In genomic region chr10:119725550-119726290, GRCh38 we compare ENCODE assay signal across 8 cellular contexts. TPM values are rescaled to one million over a fixed set of nuclear protein-coding genes. Genes with fewer than 3 reads are reported as not detected.
DNase-seq lines count a peak whose midpoint lies in the region; ATAC-seq and TF ChIP-seq lines count a peak whose summit lies in the region.

INPP5F (plus strand) TSS chr10:119726050; CDS start chr10:119726263, 213 bp downstream.

- in situ Hi-C loops in KBM-7 (cut with MboI; ENCODE audit: low pct_unique_long_range_greater_than_20kb, low sequenced_read_pairs), result no loop called here

- ATAC-seq in GM21717 (IDR thresholded peaks at IDR 0.05; ENCODE audit: unreplicated experiment) (peak; percentile 93), esophagus mucosa (peak; percentile 100)
- ATAC-seq in activated T-cell treated with anti-CD3 and anti-CD28 coated beads, Interleukin-2, amount 50 U/mL, for 4 hours, result peak; percentile 91 to 94

- POLR2A ChIA-PET in PC-9 (lab: Charles Lee; ENCODE audit: unreplicated experiment), result interaction anchor here (0.6 to 1.4 kb wide), 5 partner anchors 12 to 414 kb away, joined by 3 to 8 read pairs (median 4); partner anchors contain the start of gene RGS10

- intact Hi-C loops in PC-9 (cut with micrococcal nuclease; ENCODE audit: unreplicated experiment), result loop anchor here (1.0 to 2.0 kb wide), 3 partner anchors 38 to 129 kb away; partner anchors contain the start of gene TIAL1

- DNase-seq in DMS153 treated with DMSO at 0.1 percent for 48 hours (lab: John Stamatoyannopoulos, UW; ENCODE audit: unreplicated experiment) (peak; percentile 94), KBM-7 (peak; percentile 96), PC-9 (peak; percentile 79 to 97)
- peak; percentile 100 for DNase-seq in activated T-cell treated with anti-CD3 and anti-CD28 coated beads, Interleukin-2, amount 50 U/mL, for 4 hours
- DNase-seq in stimulated activated CD8-positive, alpha-beta memory T cell treated with anti-CD3 and anti-CD28 coated beads, Interleukin-7, amount 100 ng/mL, for 4 hours (ENCODE audit: low read depth in 2 of 2), result peak; percentile 97 to 99

- H3K4me2 ChIP-seq in PC-9, result peak within 1 kb of the TSS; percentile 90

- TF ChIP-seq CTCF in PC-9 (conservative IDR thresholded peaks at IDR 0.05), result no peak

- H3K9me2 ChIP-seq in PC-9 (ENCODE audit: insufficient read depth), result no peaks in the 10 kb centered on the region

- no peaks in the 10 kb centered on the region for H3K27me3 ChIP-seq in PC-9 (ENCODE audit: insufficient read depth, low read depth)
- H3K27me3 ChIP-seq in muscle layer of duodenum (ENCODE audit: low read depth, low read length), result no peaks in the 10 kb centered on the region

- H3K4me1 ChIP-seq in PC-9 (replicated peaks; ENCODE audit: insufficient read depth), result peaks cover 20% of the 10 kb centered on the region
- peaks cover 12 to 19% of the 10 kb centered on the region in 2 donors for H3K4me1 ChIP-seq in muscle layer of duodenum (ENCODE audit: control insufficient read depth in 1 of 2, insufficient read depth in 2 of 2, low read length in 2 of 2)

- H3K27me3 Mint-ChIP-seq in activated T-cell treated with anti-CD3 and anti-CD28 coated beads, Interleukin-2, amount 50 U/mL, for 4 hours (ENCODE audit: low read depth), result no peaks in the 10 kb centered on the region

- CTCF ChIA-PET in PC-9 (lab: Charles Lee), result interaction anchor here (0.6 to 1.7 kb wide), 4 partner anchors 12 to 634 kb away, joined by 4 to 15 read pairs (median 6); no protein-coding TSS in a partner anchor

- no peaks in the 10 kb centered on the region for H4K20me1 ChIP-seq in PC-9 (ENCODE audit: insufficient read depth)

- peak within 1 kb of the TSS; percentile 70 for H3K4me3 ChIP-seq in PC-9
- H3K4me3 ChIP-seq in muscle layer of duodenum (ENCODE audit: low read depth in 1 of 2, low read length in 2 of 2), result peak within 1 kb of the TSS; percentile 80 to 89

- H3K9me3 ChIP-seq in PC-9 (ENCODE audit: insufficient read depth, low read depth) (no peaks in the 10 kb centered on the region), muscle layer of duodenum (ENCODE audit: control insufficient read depth in 1 of 2, low read length in 2 of 2) (no peaks in the 10 kb centered on the region)

- peak within 1 kb of the TSS; percentile 91 for H2AFZ ChIP-seq in PC-9

- no TSS peak for BruUV-seq in PC-9 (replicated peaks; lab: Mats Ljungman, UMichigan)

- H3K36me3 Mint-ChIP-seq in activated T-cell treated with anti-CD3 and anti-CD28 coated beads, Interleukin-2, amount 50 U/mL, for 4 hours (ENCODE audit: insufficient read depth), result peaks cover 2% of the 10 kb centered on the region

- peaks cover 12% of the 10 kb centered on the region; the same call in 1 of the 2 replicates for H3K79me2 ChIP-seq in PC-9 (ENCODE audit: low read depth)

- peak within 1 kb of the TSS; percentile 94 for H3K4me3 Mint-ChIP-seq in activated T-cell treated with anti-CD3 and anti-CD28 coated beads, Interleukin-2, amount 50 U/mL, for 4 hours

- peaks cover 39% of the 10 kb centered on the region for H3K4me1 Mint-ChIP-seq in activated T-cell treated with anti-CD3 and anti-CD28 coated beads, Interleukin-2, amount 50 U/mL, for 4 hours (ENCODE audit: low read depth)

- no peaks in the 10 kb centered on the region for H3F3A ChIP-seq in PC-9 (ENCODE audit: insufficient read depth, low read depth)

- no peaks in the 10 kb centered on the region for H3K9me3 Mint-ChIP-seq in activated T-cell treated with anti-CD3 and anti-CD28 coated beads, Interleukin-2, amount 50 U/mL, for 4 hours

- H3K27ac ChIP-seq in PC-9 (peak within 1 kb of the TSS; percentile 62), muscle layer of duodenum (ENCODE audit: low read length) (peak within 1 kb of the TSS; percentile 86)

- H3K36me3 ChIP-seq in PC-9 (ENCODE audit: low read depth), result no peaks in the 10 kb centered on the region
- H3K36me3 ChIP-seq in muscle layer of duodenum (ENCODE audit: control insufficient read depth in 1 of 2, insufficient read depth in 2 of 2, low read length in 2 of 2), result no peaks in the 10 kb centered on the region

RNA-seq across cellular contexts. Expression of gene INPP5F, which starts in this region (rescaled TPM):
- total RNA-seq in PC-9 (2021), result 11.4 and 12.4 TPM in 2 replicates
- 10 to 100 TPM; 18.1 to 23.6 (median 21.1) TPM for total RNA-seq in activated T-cell treated with anti-CD3 and anti-CD28 coated beads, Interleukin-2, amount 50 U/mL, for 4 hours
- total RNA-seq in esophagus mucosa, result 7.6 TPM

Comparison
In these comparisons a context has a peak if more than half of its experiments do, and no peak if none do; other contexts are left out.
1. Peak in every context shown above with its lines: DNase-seq, ATAC-seq, H3K4me3 ChIP-seq and H3K27ac ChIP-seq.